ENCODE assay signal across 24 cellular contexts in the genomic region with DNA sequence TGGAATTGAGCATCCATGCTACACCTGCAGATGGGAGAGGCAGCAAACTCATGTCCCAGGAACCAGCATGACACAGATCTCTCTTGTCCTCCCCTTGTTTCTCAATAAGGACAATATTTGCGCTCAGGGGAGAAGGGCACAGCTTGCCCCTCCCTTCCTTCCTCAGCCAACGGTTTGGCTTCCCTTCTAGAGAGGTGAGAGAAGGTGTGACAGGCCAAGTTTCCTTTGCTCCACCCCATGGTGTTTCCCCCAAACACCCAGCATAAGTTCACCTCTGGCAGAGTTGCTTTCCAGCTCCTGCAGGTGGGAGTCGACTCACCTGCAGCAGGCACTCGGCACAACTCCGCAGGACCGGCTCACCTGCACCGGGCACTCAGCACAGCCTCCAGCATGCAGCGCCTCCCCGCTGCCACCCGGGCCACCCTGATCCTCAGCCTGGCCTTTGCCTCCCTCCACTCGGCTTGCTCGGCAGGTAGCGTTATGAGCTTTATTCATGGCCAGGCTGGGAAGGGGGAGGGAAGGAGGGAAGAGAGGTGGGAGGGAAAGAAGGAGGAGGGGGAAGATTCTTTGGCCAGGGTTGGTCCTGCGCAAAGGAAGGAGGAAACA. TPM values are rescaled to one million over a fixed set of nuclear protein-coding genes. Genes with fewer than 3 reads are reported as not detected.
DNase-seq lines count a peak whose midpoint lies in the region; ATAC-seq and TF ChIP-seq lines count a peak whose summit lies in the region.
"Had no signal": no experiment of that assay in that cellular context is flagged by ENCODE, and none has a peak within 500 bp of the region (broad histone marks: within the 10 kb centered on the region; RNA-seq: fewer than 3 reads in every experiment).

A gene (minus strand): TSS at position 482 of the 606 bp plus-strand sequence. CDS start 26,949 bp downstream, outside the sequence.
A gene with protein sequence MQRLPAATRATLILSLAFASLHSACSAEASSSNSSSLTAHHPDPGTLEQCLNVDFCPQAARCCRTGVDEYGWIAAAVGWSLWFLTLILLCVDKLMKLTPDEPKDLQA (plus strand): TSS at position 280 of the 606 bp plus-strand sequence. CDS start 111 bp downstream, at position 391.

- intact Hi-C loops in left lung (cut with DNase I) (no loop called here), upper lobe of right lung (cut with DNase I) (no loop called here)

- H3K36me3 Mint-ChIP-seq in activated naive CD4-positive, alpha-beta T cell treated with anti-CD3 and anti-CD28 coated beads, Interleukin-2, amount 10 ng/mL, durations not matched to agents 7 days and 5 days = peaks cover 6% of the 10 kb centered on the region

- H3K9me3 Mint-ChIP-seq in activated naive CD4-positive, alpha-beta T cell treated with anti-CD3 and anti-CD28 coated beads, Interleukin-2, amount 10 ng/mL, durations not matched to agents 7 days and 5 days = peaks cover 6% of the 10 kb centered on the region
- H3K9me3 Mint-ChIP-seq: neural crest cell had no signal

- peaks cover 3 to 15% of the 10 kb centered on the region in 2 donors for H3K4me1 ChIP-seq in duodenal mucosa (ENCODE audit: control insufficient read depth in 1 of 2, insufficient read depth in 2 of 2, low read length in 2 of 2)
- H3K4me1 ChIP-seq in left lung = no peaks in the 10 kb centered on the region
- no peaks in the 10 kb centered on the region for H3K4me1 ChIP-seq in upper lobe of right lung
- H3K4me1 ChIP-seq: sigmoid colon, vagina had no signal

- ATAC-seq in left lung (peak; percentile 86), upper lobe of right lung (peak; percentile 82)
- ATAC-seq: left ventricle myocardium superior had no signal

- H3K36me3 ChIP-seq in duodenal mucosa (ENCODE audit: control insufficient read depth in 1 of 2, insufficient read depth in 2 of 2, low read length in 2 of 2) (no peaks in the 10 kb centered on the region), left lung (no peaks in the 10 kb centered on the region), upper lobe of right lung (no peaks in the 10 kb centered on the region)
- H3K36me3 ChIP-seq: sigmoid colon, vagina had no signal

- H3K27ac ChIP-seq in duodenal mucosa (ENCODE audit: low read depth, low read length) (peak within 1 kb of the TSS; percentile 0), left lung (no peak within 1 kb of the TSS), upper lobe of right lung (no peak within 1 kb of the TSS), caudate nucleus (ENCODE audit: low read depth, low read length) (no peak within 1 kb of the TSS)
- H3K27ac ChIP-seq: GM23248, sigmoid colon, vagina had no signal

- DNase-seq in activated naive CD4-positive, alpha-beta T cell treated with anti-CD3 and anti-CD28 coated beads, Interleukin-2, amount 10 ng/mL, durations not matched to agents 7 days and 5 days = peak; percentile 30
- DNase-seq in activated naive CD4-positive, alpha-beta T cell (lab: John Stamatoyannopoulos, UW) = no peak
- peak; percentile 59 to 72 for DNase-seq in left lung
- DNase-seq in upper lobe of right lung = peak; percentile 75
- DNase-seq in NCI-H446 treated with DMSO at 0.1 percent for 48 hours (lab: John Stamatoyannopoulos, UW) = no peak
- no peak for DNase-seq in OCI-M2 (lab: John Stamatoyannopoulos, UW; ENCODE audit: unreplicated experiment)
- no peak for DNase-seq in caudate nucleus (lab: John Stamatoyannopoulos, UW)
- DNase-seq: activated CD4-positive, alpha-beta T cell treated with anti-CD3 and anti-CD28 coated beads, Interleukin-2, amount 10 ng/mL, durations not matched to agents 7 days and 5 days; activated T-cell treated with anti-CD3 and anti-CD28 coated beads, Interleukin-2, amount 50 U/mL, for 48 hours; amygdala; COR-L47; erythroblast; glutamatergic neuron; GM23248; left ventricle myocardium superior; NCI-H1417; SIG-M5; sigmoid colon; stimulated activated CD4-positive, alpha-beta T cell treated with anti-CD3 and anti-CD28 coated beads, Interleukin-4, amount 100 ng/mL, for 24 hours; T1000 had no signal

- CTCF ChIA-PET in activated naive CD4-positive, alpha-beta T cell treated with anti-CD3 and anti-CD28 coated beads, Interleukin-2, amount 10 ng/mL, durations not matched to agents 7 days and 5 days (lab: Charles Lee) = no interaction called here

- H3K27ac Mint-ChIP-seq in activated naive CD4-positive, alpha-beta T cell treated with anti-CD3 and anti-CD28 coated beads, Interleukin-2, amount 10 ng/mL, durations not matched to agents 7 days and 5 days = no peak within 1 kb of the TSS
- H3K27ac Mint-ChIP-seq: activated CD4-positive, alpha-beta T cell treated with anti-CD3 and anti-CD28 coated beads, Interleukin-2, amount 10 ng/mL, durations not matched to agents 7 days and 5 days had no signal

- no peak within 1 kb of the TSS for H3K4me3 Mint-ChIP-seq in activated naive CD4-positive, alpha-beta T cell treated with anti-CD3 and anti-CD28 coated beads, Interleukin-2, amount 10 ng/mL, durations not matched to agents 7 days and 5 days
- H3K4me3 Mint-ChIP-seq: activated CD4-positive, alpha-beta T cell treated with anti-CD3 and anti-CD28 coated beads, Interleukin-2, amount 10 ng/mL, durations not matched to agents 7 days and 5 days; neural crest cell had no signal

- TF ChIP-seq CTCF in left lung (IDR thresholded peaks at IDR 0.05) = no peak
- no peak for TF ChIP-seq CTCF in upper lobe of right lung (IDR thresholded peaks at IDR 0.05)

- H3K4me3 ChIP-seq in duodenal mucosa (ENCODE audit: low read depth in 1 of 2, low read length in 2 of 2) (no peak within 1 kb of the TSS), left lung (no peak within 1 kb of the TSS), upper lobe of right lung (no peak within 1 kb of the TSS)
- H3K4me3 ChIP-seq: GM23248, K562, sigmoid colon, vagina had no signal

- no peaks in the 10 kb centered on the region for H3K27me3 ChIP-seq in duodenal mucosa (ENCODE audit: control insufficient read depth in 1 of 2, insufficient read depth in 2 of 2, low read length in 2 of 2)
- H3K27me3 ChIP-seq in left lung = no peaks in the 10 kb centered on the region
- no peaks in the 10 kb centered on the region for H3K27me3 ChIP-seq in upper lobe of right lung
- H3K27me3 ChIP-seq: vagina had no signal

- H3K4me1 Mint-ChIP-seq in activated naive CD4-positive, alpha-beta T cell treated with anti-CD3 and anti-CD28 coated beads, Interleukin-2, amount 10 ng/mL, durations not matched to agents 7 days and 5 days = peaks cover 28% of the 10 kb centered on the region
- H3K4me1 Mint-ChIP-seq: neural crest cell had no signal

- H3K27me3 Mint-ChIP-seq in activated naive CD4-positive, alpha-beta T cell treated with anti-CD3 and anti-CD28 coated beads, Interleukin-2, amount 10 ng/mL, durations not matched to agents 7 days and 5 days = peaks cover 6% of the 10 kb centered on the region
- H3K27me3 Mint-ChIP-seq: activated CD4-positive, alpha-beta T cell treated with anti-CD3 and anti-CD28 coated beads, Interleukin-2, amount 10 ng/mL, durations not matched to agents 7 days and 5 days had no signal

- H3K9me3 ChIP-seq in duodenal mucosa (ENCODE audit: control insufficient read depth in 1 of 2, low read length in 2 of 2) (no peaks in the 10 kb centered on the region), left lung (no peaks in the 10 kb centered on the region), upper lobe of right lung (no peaks in the 10 kb centered on the region)
- H3K9me3 ChIP-seq: sigmoid colon, vagina had no signal

- H3K9ac ChIP-seq in duodenal mucosa (ENCODE audit: low read depth in 1 of 2, low read length in 2 of 2) = no peak within 1 kb of the TSS
- H3K9ac ChIP-seq: GM23248 had no signal

RNA-seq across cellular contexts. Expression of the first gene that starts in this region (rescaled TPM):
- total RNA-seq in left lung (1 to 10 TPM in 1 of 2 donors, under 1 TPM in 1; 0.99 to 7.3 TPM), upper lobe of right lung (2.4 TPM)
- total RNA-seq: activated CD4-positive, alpha-beta T cell treated with anti-CD3 and anti-CD28 coated beads, Interleukin-2, amount 10 ng/mL, durations not matched to agents 7 days and 5 days; K562; left ventricle myocardium superior; neural crest cell; sigmoid colon had no signal

RNA-seq across cellular contexts. Expression of the second gene that starts in this region (rescaled TPM):
- total RNA-seq in left lung (10 to 100 TPM in 1 of 2 donors, under 1 TPM in 1; 0.05 to 32.8 TPM), upper lobe of right lung (9.6 TPM)
- total RNA-seq: activated CD4-positive, alpha-beta T cell treated with anti-CD3 and anti-CD28 coated beads, Interleukin-2, amount 10 ng/mL, durations not matched to agents 7 days and 5 days; GM23248; K562; left ventricle myocardium superior; neural crest cell; sigmoid colon; vagina had no signal

Comparison
In these comparisons a context has a peak if more than half of its experiments do, and no peak if none do; other contexts are left out.
1. DNase-seq: peak in activated naive CD4-positive, alpha-beta T cell treated with anti-CD3 and anti-CD28 coated beads, Interleukin-2, amount 10 ng/mL, durations not matched to agents 7 days and 5 days (single experiment), left lung (2 of 2) and upper lobe of right lung (single experiment); none in activated naive CD4-positive, alpha-beta T cell (0 of 4), NCI-H446 treated with DMSO at 0.1 percent for 48 hours (single experiment), OCI-M2 (single experiment) and caudate nucleus (0 of 61).